8 cellular contexts compared by ENCODE assay signal in the genomic region with DNA sequence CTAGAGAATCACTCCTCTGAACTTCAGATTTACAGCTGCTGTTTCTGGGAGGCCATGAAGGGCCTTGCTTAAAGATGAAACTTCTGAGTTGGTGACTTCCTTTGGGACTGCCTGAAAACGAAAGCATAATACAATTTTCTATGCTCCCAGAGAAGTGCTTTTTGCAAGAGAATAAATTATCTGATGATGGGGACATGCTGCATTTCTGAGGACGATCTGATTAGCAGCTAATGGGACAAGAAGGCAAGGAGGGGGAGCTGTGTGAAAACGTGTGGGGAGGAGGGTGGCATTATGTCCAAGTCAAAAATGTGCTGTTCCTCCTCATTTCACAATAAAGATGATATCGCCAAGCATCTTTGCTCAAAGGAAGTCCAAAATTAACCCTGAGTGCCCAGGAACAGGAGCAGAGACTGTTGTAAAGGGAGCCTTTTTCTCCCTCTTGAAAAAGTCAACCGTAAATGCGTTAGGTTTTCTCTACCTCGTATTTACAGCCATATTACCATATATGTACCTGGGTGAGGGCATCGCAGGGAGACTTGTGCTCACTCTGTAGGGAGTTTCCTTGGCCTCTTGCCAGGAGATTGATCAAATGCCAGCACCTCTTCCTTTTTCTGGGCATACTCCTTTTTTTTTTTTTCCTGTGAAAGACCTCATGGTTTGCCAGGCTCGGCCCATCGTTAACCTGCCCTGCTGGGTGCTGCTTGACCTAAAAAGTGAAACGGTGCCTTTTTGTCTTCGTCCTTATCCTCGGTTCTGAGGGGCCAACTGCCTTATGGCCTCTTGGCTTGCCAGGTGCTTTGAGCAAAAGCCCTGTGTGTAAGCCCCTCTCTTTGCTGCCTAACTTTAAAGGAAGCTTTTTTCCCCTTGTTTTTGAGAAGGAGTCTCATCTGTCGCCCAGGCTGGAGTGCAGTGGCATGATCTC. TPM values are rescaled to one million over a fixed set of nuclear protein-coding genes. Genes with fewer than 3 reads are reported as not detected.
DNase-seq lines count a peak whose midpoint lies in the region; ATAC-seq and TF ChIP-seq lines count a peak whose summit lies in the region.

No MANE protein-coding gene starts in this region.

- no peak overlapping the region for H3K4me2 ChIP-seq in GM23338

- H3K4me1 Mint-ChIP-seq in GM23338, result peaks cover 21% of the 10 kb centered on the region
- peaks cover 40% of the 10 kb centered on the region for H3K4me1 Mint-ChIP-seq in central memory CD8-positive, alpha-beta T cell
- H3K4me1 Mint-ChIP-seq in natural killer cell treated with Interleukin-12 subunit alpha and Interleukin-12 subunit beta and Interleukin-15 and Interleukin-18, amount 100 ng/mL, for 72 hours (ENCODE audit: low read depth in 2 of 2), result peaks cover 49 to 52% of the 10 kb centered on the region in 2 donors

- peaks cover 4% of the 10 kb centered on the region for H3K27me3 Mint-ChIP-seq in GM23338 (ENCODE audit: insufficient read depth, low read depth, poor library complexity)
- H3K27me3 Mint-ChIP-seq in central memory CD8-positive, alpha-beta T cell, result no peaks in the 10 kb centered on the region
- no peaks in the 10 kb centered on the region for H3K27me3 Mint-ChIP-seq in natural killer cell treated with Interleukin-12 subunit alpha and Interleukin-12 subunit beta and Interleukin-15 and Interleukin-18, amount 100 ng/mL, for 72 hours

- no peak overlapping the region for H2AFZ ChIP-seq in GM23338

- H3K27me3 ChIP-seq in GM23338 (ENCODE audit: insufficient read depth), result no peaks in the 10 kb centered on the region

- no peaks in the 10 kb centered on the region for H3K36me3 ChIP-seq in GM23338 (ENCODE audit: insufficient read depth)

- H3K4me3 ChIP-seq in GM23338, result no peak overlapping the region

- no peaks in the 10 kb centered on the region for H3K79me2 ChIP-seq in GM23338 (replicated peaks; ENCODE audit: insufficient read depth)

- no peak overlapping the region for H3K4me3 Mint-ChIP-seq in GM23338
- H3K4me3 Mint-ChIP-seq in central memory CD8-positive, alpha-beta T cell, result peak overlapping the region; percentile 80
- peak overlapping the region; percentile 92 for H3K4me3 Mint-ChIP-seq in natural killer cell treated with Interleukin-12 subunit alpha and Interleukin-12 subunit beta and Interleukin-15 and Interleukin-18, amount 100 ng/mL, for 72 hours

- no peaks in the 10 kb centered on the region for H3K9me3 Mint-ChIP-seq in GM23338
- H3K9me3 Mint-ChIP-seq in central memory CD8-positive, alpha-beta T cell, result no peaks in the 10 kb centered on the region
- H3K9me3 Mint-ChIP-seq in natural killer cell treated with Interleukin-12 subunit alpha and Interleukin-12 subunit beta and Interleukin-15 and Interleukin-18, amount 100 ng/mL, for 72 hours, result peaks cover 4% of the 10 kb centered on the region

- peaks cover 4% of the 10 kb centered on the region; the same call in 1 of the 2 replicates for H4K20me1 ChIP-seq in GM23338 (replicated peaks; ENCODE audit: insufficient read depth)

- H3K36me3 Mint-ChIP-seq in GM23338 (ENCODE audit: low read depth), result no peaks in the 10 kb centered on the region
- peaks cover 9% of the 10 kb centered on the region for H3K36me3 Mint-ChIP-seq in central memory CD8-positive, alpha-beta T cell (ENCODE audit: insufficient read depth)
- H3K36me3 Mint-ChIP-seq in natural killer cell treated with Interleukin-12 subunit alpha and Interleukin-12 subunit beta and Interleukin-15 and Interleukin-18, amount 100 ng/mL, for 72 hours, result no peaks in the 10 kb centered on the region

- DNase-seq in GM23338 (ENCODE audit: low spot score) (no peak), SHP77 treated with DMSO at 0.1 percent for 48 hours (lab: John Stamatoyannopoulos, UW) (peak; percentile 11), H4 (ENCODE audit: low spot score) (no peak), posterior cingulate gyrus (no peak)
- DNase-seq in central memory CD8-positive, alpha-beta T cell (ENCODE audit: low spot score in 2 of 2), result peak in 1 of 2 donors; percentile 15
- no peak for DNase-seq in natural killer cell treated with Interleukin-12 subunit alpha and Interleukin-12 subunit beta and Interleukin-15 and Interleukin-18, amount 100 ng/mL, for 72 hours (ENCODE audit: low spot score)

- peak; percentile 36 for ATAC-seq in GM23338
- ATAC-seq in central memory CD8-positive, alpha-beta T cell (replicated peaks; ENCODE audit: extremely low read depth, poor library complexity, severe bottlenecking), result peak; percentile 62
- peak; percentile 60 to 66 for ATAC-seq in natural killer cell treated with Interleukin-12 subunit alpha and Interleukin-12 subunit beta and Interleukin-15 and Interleukin-18, amount 100 ng/mL, for 72 hours
- no peak for ATAC-seq in GM18519 (IDR thresholded peaks at IDR 0.05; ENCODE audit: low FRiP score, unreplicated experiment)
- no peak for ATAC-seq in HG03039 (IDR thresholded peaks at IDR 0.05; ENCODE audit: unreplicated experiment)

- no peaks in the 10 kb centered on the region for H3K9me2 ChIP-seq in GM23338 (ENCODE audit: insufficient read depth)

- no peak overlapping the region for H3K27ac ChIP-seq in GM23338 (ENCODE audit: low read depth)

- peak overlapping the region; percentile 66 for H3K27ac Mint-ChIP-seq in GM23338
- peak overlapping the region; percentile 83 for H3K27ac Mint-ChIP-seq in central memory CD8-positive, alpha-beta T cell (ENCODE audit: low read depth)
- H3K27ac Mint-ChIP-seq in natural killer cell treated with Interleukin-12 subunit alpha and Interleukin-12 subunit beta and Interleukin-15 and Interleukin-18, amount 100 ng/mL, for 72 hours, result peak overlapping the region; percentile 94 to 97

- peaks cover 13% of the 10 kb centered on the region; the same call in 1 of the 2 replicates for H3K4me1 ChIP-seq in GM23338 (ENCODE audit: insufficient read depth)

- no peaks in the 10 kb centered on the region for H3F3A ChIP-seq in GM23338 (replicated peaks; ENCODE audit: low read depth)

- intact Hi-C loops in posterior cingulate gyrus (cut with DNase I), result no loop called here

- no peak for TF ChIP-seq CTCF in GM23338 (conservative IDR thresholded peaks at IDR 0.05; ENCODE audit: low read depth in 2 of 2)

TF ChIP-seq in GM23338, 12 proteins besides CTCF, POLR2A, EP300 and RAD21 (continues in another document):
- TF ChIP-seq ETS1 (IDR thresholded peaks at IDR 0.05) (no peak), STAT1 (IDR thresholded peaks at IDR 0.05; ENCODE audit: unreplicated experiment) (no peak), POLR2AphosphoS5 (IDR thresholded peaks at IDR 0.05; ENCODE audit: low read depth) (no peak), EZH2 (IDR thresholded peaks at IDR 0.05; ENCODE audit: low read depth, unreplicated experiment) (no peak), EZH2phosphoT487 (IDR thresholded peaks at IDR 0.05; ENCODE audit: unreplicated experiment) (no peak), REST (IDR thresholded peaks at IDR 0.05; ENCODE audit: unreplicated experiment) (no peak), ZNF331 (CRISPR knock-in tag; IDR thresholded peaks at IDR 0.05; ENCODE audit: low read depth) (no peak), NANOG (IDR thresholded peaks at IDR 0.05; ENCODE audit: borderline replicate concordance) (no peak)

RNA-seq across cellular contexts. Expression of gene ITPR1, which starts 11.5 kb away (rescaled TPM):
- total RNA-seq in GM23338 (2014; rRNA removed; shearing (Covaris generic)), result 16.2 and 21.0 TPM in 2 replicates
- 5.2 and 6.8 TPM in 2 replicates for polyA plus RNA-seq in GM23338 (2016; fragmentation: Nextera tagmentation; extraction: Ambion mirVana)
- total RNA-seq in natural killer cell treated with Interleukin-12 subunit alpha and Interleukin-12 subunit beta and Interleukin-15 and Interleukin-18, amount 100 ng/mL, for 72 hours, result 100 to 1,000 TPM; 119 to 177 TPM
- 4.6 and 5.8 TPM in 2 replicates for total RNA-seq in H4 (2014; rRNA removed; shearing (Covaris generic))

RNA-seq across cellular contexts. Expression of gene SUMF1, which starts 37.5 kb away (rescaled TPM):
- 15.8 and 20.3 TPM in 2 replicates for total RNA-seq in GM23338 (2014; rRNA removed; shearing (Covaris generic))
- 6.3 and 6.9 TPM in 2 replicates for polyA plus RNA-seq in GM23338 (2016; fragmentation: Nextera tagmentation; extraction: Ambion mirVana)
- 10 to 100 TPM; 13.6 to 13.7 TPM for total RNA-seq in natural killer cell treated with Interleukin-12 subunit alpha and Interleukin-12 subunit beta and Interleukin-15 and Interleukin-18, amount 100 ng/mL, for 72 hours
- 39.7 and 45.4 TPM in 2 replicates for total RNA-seq in H4 (2014; rRNA removed; shearing (Covaris generic))

Comparison
In these comparisons a context has a peak if more than half of its experiments do, and no peak if none do; other contexts are left out.
1. ATAC-seq: peak in GM23338 (single experiment), central memory CD8-positive, alpha-beta T cell (single experiment) and natural killer cell treated with Interleukin-12 subunit alpha and Interleukin-12 subunit beta and Interleukin-15 and Interleukin-18, amount 100 ng/mL, for 72 hours (2 of 2); none in GM18519 (single experiment) and HG03039 (single experiment).
2. Peak in every context shown above with its lines, with median percentiles within 50 percentile points of each other: H3K27ac Mint-ChIP-seq.